Comparison of ENCODE assay signal across 37 cellular contexts in genomic region chr6:50442531-50443040, GRCh38.
"Had no signal": no experiment of that assay in that cellular context is flagged by ENCODE, and none has a peak within 500 bp of the region (broad histone marks: within the 10 kb centered on the region; RNA-seq: fewer than 3 reads in every experiment).

No MANE protein-coding gene starts in this region.

- DNase-seq: activated B cell treated with CpG ODN at 0.5 μM for 24 hours; activated CD4-positive, alpha-beta memory T cell treated with anti-CD3 and anti-CD28 coated beads for 36 hours; activated CD4-positive, alpha-beta T cell treated with anti-CD3 and anti-CD28 coated beads for 4 hours; activated CD4-positive, alpha-beta T cell treated with anti-CD3 and anti-CD28 coated beads, Interleukin-2, amount 10 ng/mL, durations not matched to agents 24 days and 14 days; activated CD4-positive, alpha-beta T cell treated with anti-CD3 and anti-CD28 coated beads, Interleukin-2, amount 50 U/mL, for 1 hour; activated CD4-positive, alpha-beta T cell treated with anti-CD3 and anti-CD28 coated beads, Interleukin-2, amount 50 U/mL, for 4 hours; activated CD4-positive, CD25-positive, alpha-beta regulatory T cell treated with anti-CD3 and anti-CD28 coated beads, Interleukin-2, amount 50 U/mL, for 72 hours; activated CD8-positive, alpha-beta memory T cell treated with anti-CD3 and anti-CD28 coated beads, Interleukin-2, amount 50 U/mL, for 4 hours; activated CD8-positive, alpha-beta T cell treated with anti-CD3 and anti-CD28 coated beads for 36 hours; activated effector memory CD4-positive, alpha-beta T cell treated with anti-CD3 and anti-CD28 coated beads, Interleukin-2, amount 50 U/mL, for 16 hours; activated gamma-delta T cell treated with Interleukin-2 at 50 U/mL for 16 hours; activated naive CD4-positive, alpha-beta T cell; activated naive CD4-positive, alpha-beta T cell treated with anti-CD3 and anti-CD28 coated beads for 36 hours; activated naive CD4-positive, alpha-beta T cell treated with anti-CD3 and anti-CD28 coated beads, Interleukin-2, amount 50 U/mL, for 16 hours; activated naive CD8-positive, alpha-beta T cell treated with anti-CD3 and anti-CD28 coated beads for 36 hours; activated T-cell treated with anti-CD3 and anti-CD28 coated beads for 4 hours; activated T-cell treated with anti-CD3 and anti-CD28 coated beads, Interleukin-2, amount 50 U/mL, for 1 hour; activated T-cell treated with anti-CD3 and anti-CD28 coated beads, Interleukin-2, amount 50 U/mL, for 4 hours; activated T-cell treated with anti-CD3 and anti-CD28 coated beads, Interleukin-2, amount 50 U/mL, for 72 hours; adrenal gland; amniotic stem cell; aorta; body of pancreas; brain microvascular endothelial cell; central memory CD4-positive, alpha-beta T cell; T-helper 1 cell; T-helper 2 cell; T-helper 9 cell had no signal

- FAIRE-seq: astrocyte, TTC549 had no signal

- H3K27me3 Mint-ChIP-seq: activated B cell treated with CpG ODN at 0.5 μM for 24 hours; activated CD4-positive, alpha-beta memory T cell treated with anti-CD3 and anti-CD28 coated beads for 36 hours; activated CD4-positive, alpha-beta T cell treated with anti-CD3 and anti-CD28 coated beads, Interleukin-2, amount 10 ng/mL, durations not matched to agents 24 days and 14 days; activated CD8-positive, alpha-beta T cell treated with anti-CD3 and anti-CD28 coated beads for 36 hours; activated naive CD8-positive, alpha-beta T cell treated with anti-CD3 and anti-CD28 coated beads for 36 hours; activated T-helper 17 cell treated with anti-CD3 and anti-CD28 coated beads, Interleukin-2, amount 50 U/mL, for 72 hours had no signal

- H3K4me1 Mint-ChIP-seq: activated B cell treated with CpG ODN at 0.5 μM for 24 hours; activated CD4-positive, alpha-beta T cell treated with anti-CD3 and anti-CD28 coated beads, Interleukin-2, amount 10 ng/mL, durations not matched to agents 24 days and 14 days; activated naive CD8-positive, alpha-beta T cell treated with anti-CD3 and anti-CD28 coated beads for 36 hours; activated T-helper 17 cell treated with anti-CD3 and anti-CD28 coated beads, Interleukin-2, amount 50 U/mL, for 72 hours had no signal

- H3K9me3 Mint-ChIP-seq: activated CD4-positive, alpha-beta T cell treated with anti-CD3 and anti-CD28 coated beads, Interleukin-2, amount 10 ng/mL, durations not matched to agents 24 days and 14 days; T-helper 1 cell treated with Interleukin-12 subunit alpha and Interleukin-12 subunit beta and Interleukin-4 antibody, amounts not matched to agents 30 μg/mL and 1 μg/mL, for 36 hours; T-helper 2 cell treated with Interferon-gamma antibody and Interleukin-4, amounts not matched to agents 5 μg/mL and 100 μg/mL, for 36 hours had no signal

- H3K27me3 ChIP-seq: adrenal gland, body of pancreas, brain microvascular endothelial cell, breast epithelium had no signal

- H3K4me1 ChIP-seq: adrenal gland, body of pancreas, breast epithelium had no signal

- H3K36me3 ChIP-seq: adrenal gland, brain microvascular endothelial cell, breast epithelium had no signal

- H3K4me3 ChIP-seq: adrenal gland, body of pancreas, breast epithelium had no signal

- ATAC-seq: activated CD8-positive, alpha-beta T cell treated with anti-CD3 and anti-CD28 coated beads for 36 hours; activated naive CD4-positive, alpha-beta T cell treated with anti-CD3 and anti-CD28 coated beads, Interleukin-2, amount 50 U/mL, for 72 hours; activated T-cell treated with anti-CD3 and anti-CD28 coated beads, Interleukin-2, amount 50 U/mL, for 4 hours; activated T-cell treated with anti-CD3 and anti-CD28 coated beads, Interleukin-2, amount 50 U/mL, for 72 hours; activated T-helper 17 cell treated with anti-CD3 and anti-CD28 coated beads, Interleukin-2, amount 50 U/mL, for 72 hours; body of pancreas had no signal

- H3K36me3 Mint-ChIP-seq: activated CD4-positive, alpha-beta memory T cell treated with anti-CD3 and anti-CD28 coated beads for 36 hours; activated naive CD8-positive, alpha-beta T cell treated with anti-CD3 and anti-CD28 coated beads for 36 hours had no signal

- H3K27ac Mint-ChIP-seq: activated B cell treated with CpG ODN at 0.5 μM for 24 hours; activated CD4-positive, alpha-beta memory T cell treated with anti-CD3 and anti-CD28 coated beads for 36 hours; activated CD4-positive, alpha-beta T cell treated with anti-CD3 and anti-CD28 coated beads, Interleukin-2, amount 10 ng/mL, durations not matched to agents 24 days and 14 days; activated CD8-positive, alpha-beta T cell treated with anti-CD3 and anti-CD28 coated beads for 36 hours; activated naive CD4-positive, alpha-beta T cell treated with anti-CD3 and anti-CD28 coated beads for 36 hours; activated naive CD4-positive, alpha-beta T cell treated with anti-CD3 and anti-CD28 coated beads, Interleukin-2, amount 50 U/mL, for 72 hours; activated naive CD8-positive, alpha-beta T cell treated with anti-CD3 and anti-CD28 coated beads for 36 hours; activated T-cell treated with anti-CD3 and anti-CD28 coated beads, Interleukin-2, amount 50 U/mL, for 72 hours; activated T-helper 1 cell treated with anti-CD3 and anti-CD28 coated beads, Interleukin-12 subunit alpha, Interleukin-12 subunit beta, Interleukin-2, Interleukin-4 antibody, amounts not matched to agents 30 ng/mL and 10 ng/mL and 1 ng/mL, durations not matched to agents 14 hours and 24 hours and 36 hours; activated T-helper 17 cell treated with anti-CD3 and anti-CD28 coated beads, Interleukin-2, amount 50 U/mL, for 72 hours; T-helper 1 cell treated with Interleukin-12 subunit alpha and Interleukin-12 subunit beta and Interleukin-4 antibody, amounts not matched to agents 30 μg/mL and 1 μg/mL, for 36 hours; T-helper 2 cell treated with Interferon-gamma antibody and Interleukin-4, amounts not matched to agents 5 μg/mL and 100 μg/mL, for 36 hours had no signal

- H3K9me3 ChIP-seq: adrenal gland, body of pancreas, breast epithelium had no signal

- H3K27ac ChIP-seq: adrenal gland, body of pancreas, brain microvascular endothelial cell, breast epithelium, VCaP had no signal

- H3K4me3 Mint-ChIP-seq: activated B cell treated with CpG ODN at 0.5 μM for 24 hours; activated CD4-positive, alpha-beta memory T cell treated with anti-CD3 and anti-CD28 coated beads for 36 hours; activated CD4-positive, alpha-beta T cell treated with anti-CD3 and anti-CD28 coated beads, Interleukin-2, amount 10 ng/mL, durations not matched to agents 24 days and 14 days; activated CD8-positive, alpha-beta T cell treated with anti-CD3 and anti-CD28 coated beads for 36 hours; activated naive CD4-positive, alpha-beta T cell treated with anti-CD3 and anti-CD28 coated beads for 36 hours; activated naive CD8-positive, alpha-beta T cell treated with anti-CD3 and anti-CD28 coated beads for 36 hours; activated T-cell treated with anti-CD3 and anti-CD28 coated beads, Interleukin-2, amount 50 U/mL, for 4 hours; activated T-cell treated with anti-CD3 and anti-CD28 coated beads, Interleukin-2, amount 50 U/mL, for 72 hours; activated T-helper 1 cell treated with anti-CD3 and anti-CD28 coated beads, Interleukin-12 subunit alpha, Interleukin-12 subunit beta, Interleukin-2, Interleukin-4 antibody, amounts not matched to agents 30 ng/mL and 10 ng/mL and 1 ng/mL, durations not matched to agents 14 hours and 24 hours and 36 hours; activated T-helper 17 cell treated with anti-CD3 and anti-CD28 coated beads, Interleukin-2, amount 50 U/mL, for 72 hours; T-helper 1 cell treated with Interleukin-12 subunit alpha and Interleukin-12 subunit beta and Interleukin-4 antibody, amounts not matched to agents 30 μg/mL and 1 μg/mL, for 36 hours; T-helper 2 cell treated with Interferon-gamma antibody and Interleukin-4, amounts not matched to agents 5 μg/mL and 100 μg/mL, for 36 hours had no signal
